ENCODE assay signal across 20 cellular contexts in genomic region chr13:92197669-92198068, GRCh38.
DNase-seq lines count a peak whose midpoint lies in the region; ATAC-seq and TF ChIP-seq lines count a peak whose summit lies in the region.
"Had no signal": no experiment of that assay in that cellular context is flagged by ENCODE, and none has a peak within 500 bp of the region (broad histone marks: within the 10 kb centered on the region; RNA-seq: fewer than 3 reads in every experiment).

No MANE protein-coding gene starts in this region.

- TF ChIP-seq CTCF in fibroblast of lung (conservative IDR thresholded peaks at IDR 0.05 in 1 of 2, IDR thresholded peaks at IDR 0.05 in 1 of 2; ENCODE audit: low read depth in 1 of 2, low read length in 2 of 2), result no peak
- no peak for TF ChIP-seq CTCF in vagina (IDR thresholded peaks at IDR 0.05)

- no peaks in the 10 kb centered on the region for H3K4me1 ChIP-seq in fibroblast of lung (ENCODE audit: control insufficient read depth, extremely low read depth, insufficient read depth, low read length)
- H3K4me1 ChIP-seq in mesenchymal stem cell (ENCODE audit: control insufficient read depth, insufficient read depth, low read depth, low read length), result no peaks in the 10 kb centered on the region
- no peaks in the 10 kb centered on the region for H3K4me1 ChIP-seq in vagina
- H3K4me1 ChIP-seq: BLaER1 treated with 17β-estradiol and CSF1 and Interleukin-3, amounts not matched to agents 10 nM and 100 nM had no signal

- no peak overlapping the region for H2BK12ac ChIP-seq in mesenchymal stem cell (ENCODE audit: low read length in 2 of 2)

- DNase-seq in HT1080 (ENCODE audit: low read depth) (peak; percentile 54), RPMI7951 (ENCODE audit: low read depth) (peak; percentile 51), fibroblast of lung (ENCODE audit: low read depth in 2 of 2) (peak; percentile 63 to 75), mesenchymal stem cell (peak; percentile 11), inferior parietal cortex (ENCODE audit: extremely low spot score) (no peak), vagina (ENCODE audit: extremely low spot score in 2 of 2) (no peak)
- DNase-seq: CD8-positive, alpha-beta T cell; DMS79; HFFc6; MM.1S; NCI-H1092; NCI-H1436 treated with DMSO at 0.1 percent for 48 hours; NCI-H2029; NCI-H510A; NCI-H748 treated with DMSO at 0.1 percent for 48 hours; OCI-M1; RPMI8226; SHP77 treated with DMSO at 0.1 percent for 48 hours had no signal

- no peak overlapping the region for H3K14ac ChIP-seq in mesenchymal stem cell (ENCODE audit: low read length in 2 of 2)

- H2BK5ac ChIP-seq in mesenchymal stem cell (ENCODE audit: low read depth, low read length, poor library complexity, severe bottlenecking), result no peak overlapping the region

- no peaks in the 10 kb centered on the region for H4K20me1 ChIP-seq in fibroblast of lung (ENCODE audit: control insufficient read depth, extremely low read depth, insufficient read depth, low read length)
- H4K20me1 ChIP-seq: BLaER1 treated with 17β-estradiol and CSF1 and Interleukin-3, amounts not matched to agents 10 nM and 100 nM had no signal

- no peak overlapping the region for H2AK5ac ChIP-seq in mesenchymal stem cell (ENCODE audit: low read length, severe bottlenecking)

- H3K79me1 ChIP-seq in mesenchymal stem cell (replicated peaks; ENCODE audit: low read length, poor library complexity, severe bottlenecking), result no peaks in the 10 kb centered on the region

- no peak overlapping the region for H2AFZ ChIP-seq in fibroblast of lung (ENCODE audit: low read length)
- no peak overlapping the region for H2AFZ ChIP-seq in mesenchymal stem cell (ENCODE audit: low read depth, low read length)

- WGBS in mesenchymal stem cell, result 40% methylated on average over 4 of the region's 4 CpGs

- H4K8ac ChIP-seq in mesenchymal stem cell (ENCODE audit: low read length), result no peak overlapping the region

- H3K4ac ChIP-seq in mesenchymal stem cell (ENCODE audit: low read depth in 1 of 2, low read length in 2 of 2), result no peak overlapping the region

- H3K36me3 ChIP-seq in fibroblast of lung (ENCODE audit: control insufficient read depth, insufficient read depth, low read length) (no peaks in the 10 kb centered on the region), mesenchymal stem cell (ENCODE audit: control insufficient read depth in 1 of 2, insufficient read depth in 2 of 2, low read depth in 1 of 2, low read length in 2 of 2) (no peaks in the 10 kb centered on the region), vagina (no peaks in the 10 kb centered on the region)
- H3K36me3 ChIP-seq: BLaER1 treated with 17β-estradiol and CSF1 and Interleukin-3, amounts not matched to agents 10 nM and 100 nM had no signal

- no peaks in the 10 kb centered on the region for H3K9me3 ChIP-seq in fibroblast of lung (ENCODE audit: control insufficient read depth, insufficient read depth, low read depth, low read length)
- no peaks in the 10 kb centered on the region for H3K9me3 ChIP-seq in mesenchymal stem cell (ENCODE audit: control insufficient read depth, low read length)
- no peaks in the 10 kb centered on the region for H3K9me3 ChIP-seq in vagina
- H3K9me3 ChIP-seq: BLaER1 treated with 17β-estradiol and CSF1 and Interleukin-3, amounts not matched to agents 10 nM and 100 nM had no signal

- H3K27ac ChIP-seq in fibroblast of lung (ENCODE audit: insufficient read depth, low read length) (no peak overlapping the region), mesenchymal stem cell (ENCODE audit: low read length, poor library complexity, severe bottlenecking) (no peak overlapping the region), vagina (no peak overlapping the region)
- H3K27ac ChIP-seq: BLaER1 treated with 17β-estradiol and CSF1 and Interleukin-3, amounts not matched to agents 10 nM and 100 nM had no signal

- H3K79me2 ChIP-seq in fibroblast of lung (ENCODE audit: control insufficient read depth, insufficient read depth, low read length), result no peaks in the 10 kb centered on the region

- H3K4me3 ChIP-seq in fibroblast of lung (replicated peaks in 1 of 4; ENCODE audit: control extremely low read depth in 1 of 4, insufficient read depth in 1 of 4, low read depth in 3 of 4, low read length in 4 of 4) (no peak overlapping the region), mesenchymal stem cell (ENCODE audit: insufficient read depth in 1 of 2, low read depth in 1 of 2, low read length in 2 of 2) (no peak overlapping the region), vagina (no peak overlapping the region)
- H3K4me3 ChIP-seq: BLaER1 treated with 17β-estradiol and CSF1 and Interleukin-3, amounts not matched to agents 10 nM and 100 nM had no signal

- H3K23ac ChIP-seq in mesenchymal stem cell (ENCODE audit: low read length in 2 of 2), result no peak overlapping the region

- H3K4me2 ChIP-seq in fibroblast of lung (ENCODE audit: extremely low read depth, insufficient read depth, low read length), result no peak overlapping the region
- H3K4me2 ChIP-seq in mesenchymal stem cell (ENCODE audit: low read length, poor library complexity, severe bottlenecking), result no peak overlapping the region
- H3K4me2 ChIP-seq: BLaER1 treated with 17β-estradiol and CSF1 and Interleukin-3, amounts not matched to agents 10 nM and 100 nM had no signal

- TF ChIP-seq POLR2A in vagina (IDR thresholded peaks at IDR 0.05), result no peak

- no peaks in the 10 kb centered on the region for H3K27me3 ChIP-seq in fibroblast of lung (ENCODE audit: control insufficient read depth, insufficient read depth, low read length)
- H3K27me3 ChIP-seq in mesenchymal stem cell (ENCODE audit: control insufficient read depth in 1 of 2, insufficient read depth in 1 of 2, low read length in 2 of 2), result no peaks in the 10 kb centered on the region
- no peaks in the 10 kb centered on the region for H3K27me3 ChIP-seq in vagina
- H3K27me3 ChIP-seq: BLaER1 treated with 17β-estradiol and CSF1 and Interleukin-3, amounts not matched to agents 10 nM and 100 nM had no signal

- ATAC-seq in HG03457 (IDR thresholded peaks at IDR 0.05; ENCODE audit: unreplicated experiment), result no peak
- ATAC-seq: CD8-positive, alpha-beta T cell had no signal

- H2BK15ac ChIP-seq in mesenchymal stem cell (ENCODE audit: low read depth, poor library complexity, severe bottlenecking), result no peak overlapping the region

- no peak overlapping the region for H3K18ac ChIP-seq in mesenchymal stem cell (ENCODE audit: low read depth in 1 of 2, low read length in 2 of 2)

- H3K9ac ChIP-seq in fibroblast of lung (ENCODE audit: insufficient read depth, low read length) (no peak overlapping the region), mesenchymal stem cell (ENCODE audit: low read length) (no peak overlapping the region)
- H3K9ac ChIP-seq: BLaER1 treated with 17β-estradiol and CSF1 and Interleukin-3, amounts not matched to agents 10 nM and 100 nM had no signal

- intact Hi-C loops in vagina (cut with DNase I), result no loop called here

- H2BK120ac ChIP-seq in mesenchymal stem cell (ENCODE audit: low read depth, low read length), result no peak overlapping the region

- H4K91ac ChIP-seq in mesenchymal stem cell (ENCODE audit: low read length), result no peak overlapping the region

Comparison
In these comparisons a context has a peak if more than half of its experiments do, and no peak if none do; other contexts are left out.
1. DNase-seq: peak in HT1080 (single experiment), RPMI7951 (single experiment), fibroblast of lung (2 of 2) and mesenchymal stem cell (single experiment); none in inferior parietal cortex (single experiment) and vagina (0 of 2).